8 cellular contexts compared by ENCODE assay signal in the genomic region with DNA sequence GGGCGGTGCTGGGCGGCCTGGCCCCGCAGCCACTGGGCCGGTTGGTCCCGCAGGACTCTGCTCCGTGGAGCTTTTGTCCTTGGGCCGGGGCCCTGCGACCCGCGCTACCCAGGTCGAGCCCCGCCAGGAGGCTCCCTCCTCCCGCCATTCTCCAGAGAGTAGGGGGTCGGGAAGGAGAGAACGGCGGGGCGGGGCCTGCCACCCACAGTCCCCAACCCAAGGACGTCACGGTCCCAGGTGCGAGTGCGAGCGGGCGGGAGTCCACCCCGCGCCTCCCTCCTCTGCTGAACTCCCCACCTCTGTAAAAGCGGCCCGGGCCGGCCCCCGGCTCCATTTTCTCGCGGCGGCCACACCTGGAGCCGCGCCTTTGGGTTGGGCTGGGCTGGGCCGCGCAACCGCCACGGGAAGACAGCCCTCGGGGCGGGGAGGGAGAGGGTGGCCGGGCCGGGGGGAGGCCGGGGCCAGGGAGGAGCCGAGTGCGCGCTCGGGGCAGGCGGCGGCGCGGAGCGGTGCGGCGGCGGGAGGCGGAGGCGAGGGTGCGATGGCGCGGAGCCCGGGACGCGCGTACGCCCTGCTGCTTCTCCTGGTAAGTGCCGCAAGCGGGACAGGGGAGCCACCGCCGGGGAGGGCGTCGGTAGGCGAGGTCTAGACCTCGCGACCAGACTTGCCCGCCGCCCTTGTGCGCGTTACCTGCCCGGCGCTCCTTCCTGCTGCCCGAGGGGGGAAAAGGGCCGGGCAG. TPM values are rescaled to one million over a fixed set of nuclear protein-coding genes. Genes with fewer than 3 reads are reported as not detected.
A peak's percentile ranks its signal among the peaks of the same experiment; 100 is the strongest.
DNase-seq lines count a peak whose midpoint lies in the region; ATAC-seq, FAIRE-seq and TF ChIP-seq lines count a peak whose summit lies in the region.

Gene DSG2, plus strand, starts transcription at position 467 of the 739 bp plus-strand sequence. Its CDS starts 75 bp downstream, at position 542.

- peaks cover 6% of the 10 kb centered on the region for H3K4me1 ChIP-seq in endocrine pancreas (ENCODE audit: control insufficient read depth, insufficient read depth, low read length)
- H3K4me1 ChIP-seq in tibial artery = peaks cover 0 to 11% (median 9%) of the 10 kb centered on the region in 4 donors

- POLR2A ChIA-PET in T-cell (lab: Charles Lee) = no interaction called here

- CTCF ChIA-PET in T-cell (lab: Charles Lee) = no interaction called here

- H3K4me3 Mint-ChIP-seq in T-cell (peak within 1 kb of the TSS; percentile 68 to 75 (median 68)), mesothelial cell of epicardium (peak within 1 kb of the TSS; percentile 97)

- H3K27me3 Mint-ChIP-seq in T-cell (peaks cover 32 to 35% of the 10 kb centered on the region in 2 donors), mesothelial cell of epicardium (ENCODE audit: low read depth) (no peaks in the 10 kb centered on the region)

- H3K36me3 ChIP-seq in endocrine pancreas (ENCODE audit: control insufficient read depth, insufficient read depth, low read length) (no peaks in the 10 kb centered on the region), tibial artery (no peaks in the 10 kb centered on the region)

- peak within 1 kb of the TSS; percentile 86 for H3K4me3 ChIP-seq in endocrine pancreas (ENCODE audit: control insufficient read depth, insufficient read depth, low read length)
- peak within 1 kb of the TSS; percentile 34 to 58 for H3K4me3 ChIP-seq in tibial artery

- TF ChIP-seq CTCF in D721Med (IDR thresholded peaks at IDR 0.05; ENCODE audit: insufficient read depth, missing control alignments) (no peak), mesothelial cell of epicardium (IDR thresholded peaks at IDR 0.05; ENCODE audit: unreplicated experiment) (no peak), tibial artery (IDR thresholded peaks at IDR 0.05) (no peak)

- ATAC-seq in GM19463 (IDR thresholded peaks at IDR 0.05; ENCODE audit: unreplicated experiment) (peak; percentile 52), HG03469 (IDR thresholded peaks at IDR 0.05; ENCODE audit: unreplicated experiment) (peak; percentile 20), T-cell (replicated peaks in 1 of 4) (peak; percentile 42 to 76 (median 49))

- FAIRE-seq in D721Med (lab: Jason Lieb, UNC) = no peak

- H3K9me3 ChIP-seq in endocrine pancreas (ENCODE audit: control insufficient read depth, low read length) = no peaks in the 10 kb centered on the region
- H3K9me3 ChIP-seq in tibial artery = no peaks in the 10 kb centered on the region

- H3K27ac Mint-ChIP-seq in T-cell (no peak within 1 kb of the TSS), mesothelial cell of epicardium (peak within 1 kb of the TSS; percentile 98)

- H3K9ac ChIP-seq in endocrine pancreas (ENCODE audit: control insufficient read depth, insufficient read depth, low read length) = peak within 1 kb of the TSS; percentile 89

- no peaks in the 10 kb centered on the region for H3K27me3 ChIP-seq in endocrine pancreas (ENCODE audit: control insufficient read depth, insufficient read depth, low read length)
- peaks cover 0 to 19% of the 10 kb centered on the region in 2 donors for H3K27me3 ChIP-seq in tibial artery

- intact Hi-C loops in tibial artery (cut with DNase I; ENCODE audit: low total_unique reads) = no loop called here

- H3K36me3 Mint-ChIP-seq in T-cell = no peaks in the 10 kb centered on the region
- no peaks in the 10 kb centered on the region for H3K36me3 Mint-ChIP-seq in mesothelial cell of epicardium

- H3K4me1 Mint-ChIP-seq in T-cell (peaks cover 0 to 9% (median 5%) of the 10 kb centered on the region in 3 donors), mesothelial cell of epicardium (peaks cover 31% of the 10 kb centered on the region)

- no peak within 1 kb of the TSS for H3K27ac ChIP-seq in tibial artery

- no peaks in the 10 kb centered on the region for H3K9me3 Mint-ChIP-seq in T-cell
- H3K9me3 Mint-ChIP-seq in mesothelial cell of epicardium = no peaks in the 10 kb centered on the region

- DNase-seq in D721Med (ENCODE audit: insufficient read length, low spot score) (peak; percentile 50), T-cell (peak in 14 of 34 experiments; percentile 0 to 21 (median 2)), mesothelial cell of epicardium (ENCODE audit: low spot score in 2 of 2, unreplicated experiment in 2 of 2) (peak; percentile 64 to 77), tibial artery (no peak), NCI-H446 (lab: John Stamatoyannopoulos, UW) (no peak)

RNA-seq across cellular contexts. Expression of gene DSG2, which starts in this region (rescaled TPM):
- total RNA-seq in T-cell = under 1 TPM; 0.07 to 0.83 (median 0.53) TPM
- total RNA-seq in mesothelial cell of epicardium = 98.0 to 102 TPM (median 98.4 TPM) in 3 replicates

Comparison
In these comparisons a context has a peak if more than half of its experiments do, and no peak if none do; other contexts are left out.
1. RNA of gene DSG2 (total RNA-seq): 98.0 to 102 TPM in mesothelial cell of epicardium; 0.07 to 0.83 TPM in T-cell; every median in the first group is over 10 times any median in the second.
2. Peak in ATAC-seq in T-cell; RNA of the gene not detected or under 1 TPM.
3. DNase-seq: peak in D721Med (single experiment) and mesothelial cell of epicardium (2 of 2); none in tibial artery (0 of 2) and NCI-H446 (0 of 2).
4. Peak in every context shown above with its lines, with median percentiles within 50 percentile points of each other: ATAC-seq.